ENCODE assay signal across 17 cellular contexts in genomic region chr13:47220453-47221150, GRCh38.
DNase-seq lines count a peak whose midpoint lies in the region; ATAC-seq and TF ChIP-seq lines count a peak whose summit lies in the region.
"Had no signal": no experiment of that assay in that cellular context is flagged by ENCODE, and none has a peak within 500 bp of the region (broad histone marks: within the 10 kb centered on the region; RNA-seq: fewer than 3 reads in every experiment).

No MANE protein-coding gene starts in this region.

- DNase-seq in BE2C (no peak), NCI-H82 (lab: John Stamatoyannopoulos, UW) (peak; percentile 94), astrocyte of the hippocampus (ENCODE audit: low read depth, low spot score) (peak; percentile 26), foreskin melanocyte (peak; percentile 16), NCI-H69 (lab: John Stamatoyannopoulos, UW) (no peak), neural progenitor cell (ENCODE audit: low spot score) (no peak)
- no peak for DNase-seq in activated naive CD8-positive, alpha-beta T cell treated with anti-CD3 and anti-CD28 coated beads, Interleukin-2, amount 50 U/mL, for 24 hours
- DNase-seq: 8988T; Calu3; CD4-positive, alpha-beta memory T cell; Karpas-422; MG63; NCI-H1092 treated with DMSO at 0.1 percent for 48 hours; NCI-H2081 treated with DMSO at 0.1 percent for 48 hours; NCI-H524 treated with DMSO at 0.1 percent for 48 hours had no signal

- H3K27ac Mint-ChIP-seq in neural progenitor cell: no peak overlapping the region
- H3K27ac Mint-ChIP-seq in activated naive CD8-positive, alpha-beta T cell treated with anti-CD3 and anti-CD28 coated beads, Interleukin-2, amount 50 U/mL, for 24 hours: no peak overlapping the region
- H3K27ac Mint-ChIP-seq: CD4-positive, alpha-beta memory T cell had no signal

- H4K20me1 ChIP-seq in neural progenitor cell (ENCODE audit: low read depth): no peaks in the 10 kb centered on the region

- no peak overlapping the region for H2AFZ ChIP-seq in neural progenitor cell (replicated peaks)

- H3K36me3 Mint-ChIP-seq in neural progenitor cell: no peaks in the 10 kb centered on the region
- no peaks in the 10 kb centered on the region for H3K36me3 Mint-ChIP-seq in activated naive CD8-positive, alpha-beta T cell treated with anti-CD3 and anti-CD28 coated beads, Interleukin-2, amount 50 U/mL, for 24 hours (ENCODE audit: low read depth)
- H3K36me3 Mint-ChIP-seq: CD4-positive, alpha-beta memory T cell had no signal

- H3K79me2 ChIP-seq in neural progenitor cell (ENCODE audit: low read depth): no peaks in the 10 kb centered on the region

- no peak overlapping the region for H3K9ac ChIP-seq in neural progenitor cell

- H3F3A ChIP-seq in neural progenitor cell (ENCODE audit: low read depth): no peaks in the 10 kb centered on the region

- H3K27me3 ChIP-seq in BE2C (no peaks in the 10 kb centered on the region), neural progenitor cell (no peaks in the 10 kb centered on the region)
- H3K27me3 ChIP-seq: MG63, SJSA1 had no signal

- no peaks in the 10 kb centered on the region for H3K9me3 Mint-ChIP-seq in neural progenitor cell
- H3K9me3 Mint-ChIP-seq in activated naive CD8-positive, alpha-beta T cell treated with anti-CD3 and anti-CD28 coated beads, Interleukin-2, amount 50 U/mL, for 24 hours: no peaks in the 10 kb centered on the region

- H3K9me3 ChIP-seq in BE2C (no peaks in the 10 kb centered on the region), neural progenitor cell (ENCODE audit: low read depth) (no peaks in the 10 kb centered on the region)
- H3K9me3 ChIP-seq: MG63, SJSA1 had no signal

- H3K36me3 ChIP-seq in BE2C (no peaks in the 10 kb centered on the region), neural progenitor cell (no peaks in the 10 kb centered on the region)
- H3K36me3 ChIP-seq: MG63, SJSA1 had no signal

- ATAC-seq in HG03342 (IDR thresholded peaks at IDR 0.05; ENCODE audit: unreplicated experiment): no peak
- no peak for ATAC-seq in activated naive CD8-positive, alpha-beta T cell treated with anti-CD3 and anti-CD28 coated beads, Interleukin-2, amount 50 U/mL, for 24 hours

- peaks cover 4% of the 10 kb centered on the region; the same call in 1 of the 2 replicates for H3K4me1 ChIP-seq in BE2C
- no peaks in the 10 kb centered on the region for H3K4me1 ChIP-seq in neural progenitor cell

- TF ChIP-seq CTCF in BE2C (IDR thresholded peaks at IDR 0.05; ENCODE audit: low read depth, low read length): peak; percentile 27
- no peak for TF ChIP-seq CTCF in neural progenitor cell (IDR thresholded peaks at IDR 0.05)

- H3K27ac ChIP-seq in neural progenitor cell: no peak overlapping the region
- H3K27ac ChIP-seq: SJSA1 had no signal

- H3K4me3 Mint-ChIP-seq in neural progenitor cell: no peak overlapping the region
- H3K4me3 Mint-ChIP-seq in activated naive CD8-positive, alpha-beta T cell treated with anti-CD3 and anti-CD28 coated beads, Interleukin-2, amount 50 U/mL, for 24 hours: no peak overlapping the region
- H3K4me3 Mint-ChIP-seq: CD4-positive, alpha-beta memory T cell had no signal

- H3K4me1 Mint-ChIP-seq in neural progenitor cell: peaks cover 13% of the 10 kb centered on the region
- H3K4me1 Mint-ChIP-seq in activated naive CD8-positive, alpha-beta T cell treated with anti-CD3 and anti-CD28 coated beads, Interleukin-2, amount 50 U/mL, for 24 hours: no peaks in the 10 kb centered on the region
- H3K4me1 Mint-ChIP-seq: CD4-positive, alpha-beta memory T cell had no signal

- no peak overlapping the region for H3K4me2 ChIP-seq in neural progenitor cell

- no peaks in the 10 kb centered on the region for H3K27me3 Mint-ChIP-seq in neural progenitor cell (ENCODE audit: insufficient read depth, low read depth)
- no peaks in the 10 kb centered on the region for H3K27me3 Mint-ChIP-seq in activated naive CD8-positive, alpha-beta T cell treated with anti-CD3 and anti-CD28 coated beads, Interleukin-2, amount 50 U/mL, for 24 hours
- H3K27me3 Mint-ChIP-seq: CD4-positive, alpha-beta memory T cell had no signal

- H3K4me3 ChIP-seq in BE2C (ENCODE audit: low read depth, low read length): no peak overlapping the region
- no peak overlapping the region for H3K4me3 ChIP-seq in neural progenitor cell
- H3K4me3 ChIP-seq: MG63, SJSA1 had no signal

Comparison
In these comparisons a context has a peak if more than half of its experiments do, and no peak if none do; other contexts are left out.
1. DNase-seq: peak in NCI-H82 (single experiment), astrocyte of the hippocampus (single experiment) and foreskin melanocyte (single experiment); none in BE2C (single experiment), NCI-H69 (single experiment), neural progenitor cell (single experiment) and activated naive CD8-positive, alpha-beta T cell treated with anti-CD3 and anti-CD28 coated beads, Interleukin-2, amount 50 U/mL, for 24 hours (single experiment).